In the genomic region with DNA sequence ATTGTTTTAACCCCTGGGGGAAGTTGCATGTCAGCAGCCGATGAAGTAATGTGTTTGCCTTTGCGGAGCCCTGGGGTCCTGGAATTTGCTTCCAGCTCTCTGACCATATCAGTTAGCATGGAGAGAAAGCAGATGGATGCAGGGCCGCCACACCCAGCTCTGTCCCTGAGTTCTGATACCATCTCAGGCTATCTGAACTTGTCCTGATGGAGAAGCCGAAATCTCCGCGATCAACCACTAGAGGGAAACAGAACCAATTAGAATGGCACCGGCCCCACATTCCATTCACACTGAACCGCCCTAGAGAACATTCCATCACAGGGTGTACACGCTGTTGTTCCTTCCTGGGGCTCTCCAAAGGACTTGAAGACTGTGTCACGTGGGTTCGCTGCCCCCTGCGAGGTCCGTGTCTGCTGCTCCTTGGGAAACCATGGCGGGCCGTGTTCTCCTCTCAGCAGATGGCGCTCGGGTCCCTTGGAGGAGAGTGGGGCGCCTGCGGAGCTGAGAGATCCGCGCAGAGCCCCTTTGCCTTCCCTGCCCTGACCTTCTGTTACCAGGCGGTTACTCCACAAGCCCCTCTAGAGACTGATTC, we compare ENCODE assay signal across 8 cellular contexts.
DNase-seq lines count a peak whose midpoint lies in the region; ATAC-seq and TF ChIP-seq lines count a peak whose summit lies in the region.

No MANE protein-coding gene starts in this region.

- peak; percentile 72 for DNase-seq in D341Med (ENCODE audit: low spot score)
- peak; percentile 71 for DNase-seq in RKO (ENCODE audit: low spot score)
- peak; percentile 91 for DNase-seq in left ventricle myocardium inferior
- DNase-seq in pons (ENCODE audit: low spot score) = peak; percentile 68
- no peak for DNase-seq in central memory CD4-positive, alpha-beta T cell

- H3K4me1 ChIP-seq in left ventricle myocardium inferior = peaks cover 86% of the 10 kb centered on the region

- no peaks in the 10 kb centered on the region for H3K27me3 ChIP-seq in left ventricle myocardium inferior (ENCODE audit: low read depth)

- H3K9me3 ChIP-seq in left ventricle myocardium inferior (replicated peaks) = no peaks in the 10 kb centered on the region

- H3K36me3 ChIP-seq in left ventricle myocardium inferior = no peaks in the 10 kb centered on the region

- TF ChIP-seq CTCF in left ventricle myocardium inferior (IDR thresholded peaks at IDR 0.05; ENCODE audit: borderline replicate concordance) = peak; percentile 79

- H3K27ac ChIP-seq in angular gyrus (ENCODE audit: low read depth, low read length) (peak overlapping the region; percentile 29), left ventricle myocardium inferior (replicated peaks) (peak overlapping the region; percentile 94)

- H3K4me3 ChIP-seq in left ventricle myocardium inferior = peak overlapping the region; percentile 48

- intact Hi-C loops in left ventricle myocardium inferior (cut with micrococcal nuclease) = no loop called here

- peak; percentile 69 for ATAC-seq in HG02678 (IDR thresholded peaks at IDR 0.05; ENCODE audit: unreplicated experiment)
- ATAC-seq in HG03378 (IDR thresholded peaks at IDR 0.05; ENCODE audit: unreplicated experiment) = no peak
